ENCODE assay signal across 8 cellular contexts in the genomic region with DNA sequence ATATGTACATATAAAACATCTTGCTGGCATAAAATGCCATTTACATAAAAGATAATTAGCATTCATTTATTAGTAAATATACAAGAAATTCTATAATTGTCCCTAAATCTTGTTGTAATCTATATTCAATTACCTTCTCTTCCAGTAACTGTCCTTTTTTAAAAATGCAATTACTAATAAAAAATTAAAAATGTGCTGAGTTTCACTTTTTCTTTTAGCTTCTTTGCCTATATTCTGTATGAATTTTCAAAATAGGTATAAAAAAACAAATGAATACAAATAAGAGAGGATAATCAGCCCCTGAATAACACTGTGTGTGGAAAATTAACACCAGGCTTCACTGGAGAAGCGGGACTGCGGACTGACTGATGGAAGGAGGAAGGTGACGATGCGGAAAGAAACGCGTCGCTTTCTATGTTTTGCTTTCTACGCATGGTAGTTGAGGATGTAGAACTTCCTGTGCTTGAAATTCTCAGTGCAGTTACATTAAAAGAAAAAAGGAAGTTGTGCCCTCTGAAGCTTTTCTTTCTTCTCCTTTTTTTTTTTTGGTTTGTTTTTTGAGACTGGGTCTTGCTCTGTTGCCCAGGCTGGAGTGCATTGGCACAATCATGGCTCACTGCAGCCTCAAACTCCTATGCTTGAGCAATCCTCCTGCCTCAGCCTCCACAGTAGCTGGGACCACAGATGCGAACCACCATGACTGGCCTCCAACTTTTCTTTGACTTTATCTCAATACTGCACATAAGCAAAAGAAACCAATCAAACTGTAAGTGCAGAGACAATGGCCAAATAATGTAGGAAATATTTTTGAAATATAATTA. TPM values are rescaled to one million over a fixed set of nuclear protein-coding genes. Genes with fewer than 3 reads are reported as not detected.
DNase-seq lines count a peak whose midpoint lies in the region; ATAC-seq and TF ChIP-seq lines count a peak whose summit lies in the region.

No MANE protein-coding gene starts in this region.

- ATAC-seq in HG03378 (IDR thresholded peaks at IDR 0.05; ENCODE audit: unreplicated experiment): peak; percentile 84

- H3K27me3 ChIP-seq in H7 (ENCODE audit: control insufficient read depth, insufficient read depth, low read length): no peaks in the 10 kb centered on the region

- no peaks in the 10 kb centered on the region for H3K36me3 Mint-ChIP-seq in activated naive CD4-positive, alpha-beta T cell treated with anti-CD3 and anti-CD28 coated beads for 36 hours (ENCODE audit: low read depth)
- no peaks in the 10 kb centered on the region for H3K36me3 Mint-ChIP-seq in activated T-cell treated with anti-CD3 and anti-CD28 coated beads, Interleukin-2, amount 50 U/mL, for 24 hours (ENCODE audit: low read depth)
- no peaks in the 10 kb centered on the region for H3K36me3 Mint-ChIP-seq in Calu3 (ENCODE audit: insufficient read depth, unreplicated experiment)

- no TSS peak for BruUV-seq in Calu3 (replicated peaks; lab: Mats Ljungman, UMichigan)

- H3K4me1 Mint-ChIP-seq in activated naive CD4-positive, alpha-beta T cell treated with anti-CD3 and anti-CD28 coated beads for 36 hours (ENCODE audit: low read depth): peaks cover 6% of the 10 kb centered on the region
- H3K4me1 Mint-ChIP-seq in activated T-cell treated with anti-CD3 and anti-CD28 coated beads, Interleukin-2, amount 50 U/mL, for 24 hours (ENCODE audit: low read depth): peaks cover 10% of the 10 kb centered on the region
- H3K4me1 Mint-ChIP-seq in Calu3 (ENCODE audit: low read depth, unreplicated experiment): peaks cover 11% of the 10 kb centered on the region

- no peak for TF ChIP-seq CTCF in Calu3 (IDR thresholded peaks at IDR 0.05; ENCODE audit: unreplicated experiment)

- H3K4me3 Mint-ChIP-seq in activated naive CD4-positive, alpha-beta T cell treated with anti-CD3 and anti-CD28 coated beads for 36 hours: peak overlapping the region; percentile 68
- peak overlapping the region; percentile 80 for H3K4me3 Mint-ChIP-seq in activated T-cell treated with anti-CD3 and anti-CD28 coated beads, Interleukin-2, amount 50 U/mL, for 24 hours
- no peak overlapping the region for H3K4me3 Mint-ChIP-seq in Calu3 (ENCODE audit: low read depth, unreplicated experiment)

- H3K36me3 ChIP-seq in H7 (replicated peaks; ENCODE audit: control insufficient read depth, insufficient read depth, low read length): no peaks in the 10 kb centered on the region

- H3K27ac Mint-ChIP-seq in activated naive CD4-positive, alpha-beta T cell treated with anti-CD3 and anti-CD28 coated beads for 36 hours: no peak overlapping the region
- peak overlapping the region; percentile 78 for H3K27ac Mint-ChIP-seq in activated T-cell treated with anti-CD3 and anti-CD28 coated beads, Interleukin-2, amount 50 U/mL, for 24 hours
- no peak overlapping the region for H3K27ac Mint-ChIP-seq in Calu3 (ENCODE audit: unreplicated experiment)

- DNase-seq in activated naive CD4-positive, alpha-beta T cell treated with anti-CD3 and anti-CD28 coated beads for 36 hours: peak; percentile 59
- no peak for DNase-seq in activated naive CD4-positive, alpha-beta T cell treated with anti-CD3 and anti-CD28 coated beads, Interleukin-2, amount 50 U/mL, for 16 hours
- no peak for DNase-seq in activated T-cell treated with anti-CD3 and anti-CD28 coated beads, Interleukin-2, amount 50 U/mL, for 24 hours
- DNase-seq in stimulated activated CD8-positive, alpha-beta memory T cell treated with anti-CD3 and anti-CD28 coated beads, Interleukin-4, amount 100 ng/mL, for 48 hours: peak; percentile 46
- DNase-seq in H7 (no peak), Calu3 (no peak), NCI-H128 (lab: John Stamatoyannopoulos, UW; ENCODE audit: unreplicated experiment) (no peak)

- no peak overlapping the region for H3K4me3 ChIP-seq in H7 (ENCODE audit: insufficient read depth, low read depth, low read length)

- H3K9me3 Mint-ChIP-seq in activated naive CD4-positive, alpha-beta T cell treated with anti-CD3 and anti-CD28 coated beads for 36 hours: no peaks in the 10 kb centered on the region
- H3K9me3 Mint-ChIP-seq in activated T-cell treated with anti-CD3 and anti-CD28 coated beads, Interleukin-2, amount 50 U/mL, for 24 hours: no peaks in the 10 kb centered on the region
- peaks cover 3% of the 10 kb centered on the region for H3K9me3 Mint-ChIP-seq in Calu3 (ENCODE audit: low read depth, unreplicated experiment)

- CTCF ChIA-PET in activated naive CD4-positive, alpha-beta T cell treated with anti-CD3 and anti-CD28 coated beads for 36 hours (lab: Charles Lee): no interaction called here
- CTCF ChIA-PET in Calu3 (lab: Charles Lee): no interaction called here

- intact Hi-C loops in activated naive CD4-positive, alpha-beta T cell treated with anti-CD3 and anti-CD28 coated beads for 36 hours (cut with micrococcal nuclease): no loop called here
- intact Hi-C loops in Calu3 (cut with micrococcal nuclease; ENCODE audit: unreplicated experiment): no loop called here

- H3K27me3 Mint-ChIP-seq in activated naive CD4-positive, alpha-beta T cell treated with anti-CD3 and anti-CD28 coated beads for 36 hours (ENCODE audit: low read depth): peaks cover 8% of the 10 kb centered on the region
- H3K27me3 Mint-ChIP-seq in activated T-cell treated with anti-CD3 and anti-CD28 coated beads, Interleukin-2, amount 50 U/mL, for 24 hours: peaks cover 7% of the 10 kb centered on the region
- peaks cover 7% of the 10 kb centered on the region for H3K27me3 Mint-ChIP-seq in Calu3 (ENCODE audit: unreplicated experiment)

RNA-seq across cellular contexts. Expression of a gene that starts 7.4 kb away (rescaled TPM):
- 10 to 100 TPM; 10.1 to 11.0 TPM for total RNA-seq in activated naive CD4-positive, alpha-beta T cell treated with anti-CD3 and anti-CD28 coated beads for 36 hours
- 18.8 and 24.4 TPM in 2 replicates for total RNA-seq in H7 (2014; rRNA removed; shearing (Covaris generic))
- 37.9 and 40.3 TPM in 2 replicates for total RNA-seq in Calu3 (2022)

Comparison
In these comparisons a context has a peak if more than half of its experiments do, and no peak if none do; other contexts are left out.
1. DNase-seq: peak in activated naive CD4-positive, alpha-beta T cell treated with anti-CD3 and anti-CD28 coated beads for 36 hours (single experiment) and stimulated activated CD8-positive, alpha-beta memory T cell treated with anti-CD3 and anti-CD28 coated beads, Interleukin-4, amount 100 ng/mL, for 48 hours (single experiment); none in activated naive CD4-positive, alpha-beta T cell treated with anti-CD3 and anti-CD28 coated beads, Interleukin-2, amount 50 U/mL, for 16 hours (single experiment), activated T-cell treated with anti-CD3 and anti-CD28 coated beads, Interleukin-2, amount 50 U/mL, for 24 hours (single experiment), H7 (single experiment), Calu3 (single experiment) and NCI-H128 (single experiment).